In genomic region chr14:96368534-96368933, GRCh38 we compare ENCODE assay signal across 16 cellular contexts. TPM values are rescaled to one million over a fixed set of nuclear protein-coding genes. Genes with fewer than 3 reads are reported as not detected.
A peak's percentile ranks its signal among the peaks of the same experiment; 100 is the strongest.
DNase-seq lines count a peak whose midpoint lies in the region; TF ChIP-seq lines count a peak whose summit lies in the region.
"Had no signal": no experiment of that assay in that cellular context is flagged by ENCODE, and none has a peak within 500 bp of the region (broad histone marks: within the 10 kb centered on the region; RNA-seq: fewer than 3 reads in every experiment).

No MANE protein-coding gene starts in this region.

- no peak overlapping the region for H2BK15ac ChIP-seq in H9 (ENCODE audit: low read depth, low read length)

- peaks cover 17% of the 10 kb centered on the region; the same call in 1 of the 2 replicates for H3K79me2 ChIP-seq in H9 (ENCODE audit: insufficient read depth, low read length)
- peaks cover 6% of the 10 kb centered on the region for H3K79me2 ChIP-seq in trophoblast cell (ENCODE audit: control insufficient read depth, insufficient read depth, low read length, poor library complexity)

- H3K27ac ChIP-seq in H9 (ENCODE audit: insufficient read length, low read depth, low read length) (no peak overlapping the region), endodermal cell (ENCODE audit: low read depth, low read length) (no peak overlapping the region), trophoblast cell (ENCODE audit: low read depth, low read length) (no peak overlapping the region)
- H3K27ac ChIP-seq: GM23248, KMS-11, SJCRH30 had no signal

- H3K27me3 Mint-ChIP-seq in H9 (ENCODE audit: low read depth), result no peaks in the 10 kb centered on the region
- no peaks in the 10 kb centered on the region for H3K27me3 Mint-ChIP-seq in endodermal cell (ENCODE audit: insufficient read depth)

- no peak overlapping the region for H3K56ac ChIP-seq in H9 (ENCODE audit: insufficient read length, low read depth, low read length)

- no peak overlapping the region for H3K4ac ChIP-seq in H9 (ENCODE audit: low read depth, low read length)
- H3K4ac ChIP-seq in trophoblast cell (ENCODE audit: low read depth, low read length), result peak overlapping the region; percentile 96

- H3K4me1 ChIP-seq in H9 (ENCODE audit: insufficient read depth, low read length), result no peaks in the 10 kb centered on the region; the same call in 1 of the 2 replicates
- no peaks in the 10 kb centered on the region for H3K4me1 ChIP-seq in endodermal cell (ENCODE audit: control insufficient read depth, insufficient read depth, low read length)
- peaks cover 0 to 2% of the 10 kb centered on the region in 2 experiments for H3K4me1 ChIP-seq in trophoblast cell (ENCODE audit: control insufficient read depth in 1 of 2, insufficient read depth in 2 of 2, low read length in 2 of 2)
- H3K4me1 ChIP-seq: SJCRH30 had no signal

- no peak overlapping the region for H2AK5ac ChIP-seq in H9 (ENCODE audit: insufficient read length, low read length)
- H2AK5ac ChIP-seq in trophoblast cell (ENCODE audit: low read length), result no peak overlapping the region

- H2BK120ac ChIP-seq in H9 (ENCODE audit: low read depth, low read length, poor library complexity, severe bottlenecking) (no peak overlapping the region), trophoblast cell (ENCODE audit: insufficient read depth, low read length, poor library complexity) (no peak overlapping the region)

- peaks cover 14% of the 10 kb centered on the region for H3K79me1 ChIP-seq in H9 (ENCODE audit: insufficient read depth, low read depth, low read length, poor library complexity, severe bottlenecking)
- peaks cover 4% of the 10 kb centered on the region for H3K79me1 ChIP-seq in trophoblast cell (ENCODE audit: low read length)

- H2BK20ac ChIP-seq in H9 (ENCODE audit: low read depth, low read length, poor library complexity, severe bottlenecking), result no peak overlapping the region

- no peak overlapping the region for H4K12ac ChIP-seq in trophoblast cell (ENCODE audit: low read depth, low read length)

- H3K9ac ChIP-seq in H9 (ENCODE audit: extremely low read depth, insufficient read length, low read length) (no peak overlapping the region), endodermal cell (ENCODE audit: extremely low read depth, low read length, poor library complexity, severe bottlenecking) (no peak overlapping the region), trophoblast cell (ENCODE audit: low read length) (no peak overlapping the region)
- H3K9ac ChIP-seq: GM23248, KMS-11 had no signal

- H3K14ac ChIP-seq in H9 (ENCODE audit: insufficient read depth, low read length) (no peak overlapping the region), trophoblast cell (ENCODE audit: low read length) (no peak overlapping the region)

- H4K8ac ChIP-seq in H9 (replicated peaks; ENCODE audit: insufficient read length, low read depth, low read length) (no peak overlapping the region), trophoblast cell (ENCODE audit: low read depth, low read length) (no peak overlapping the region)

- no peak overlapping the region for H3K4me2 ChIP-seq in H9 (ENCODE audit: insufficient read depth, insufficient read length, low read length)
- H3K4me2 ChIP-seq in trophoblast cell (ENCODE audit: low read length), result no peak overlapping the region
- H3K4me2 ChIP-seq: KMS-11 had no signal

- no peaks in the 10 kb centered on the region for H3K36me3 ChIP-seq in endodermal cell (ENCODE audit: control insufficient read depth, insufficient read depth, low read length)
- peaks cover 0 to 2% of the 10 kb centered on the region in 2 experiments for H3K36me3 ChIP-seq in trophoblast cell (ENCODE audit: control insufficient read depth in 1 of 2, insufficient read depth in 2 of 2, low read length in 2 of 2)
- H3K36me3 ChIP-seq: SJCRH30 had no signal

- H3K18ac ChIP-seq in H9 (ENCODE audit: insufficient read length, low read depth, low read length), result no peak overlapping the region
- H3K18ac ChIP-seq in trophoblast cell (ENCODE audit: low read length), result no peak overlapping the region

- TF ChIP-seq CTCF in H9 (conservative IDR thresholded peaks at IDR 0.05), result no peak
- no peak for TF ChIP-seq CTCF in endodermal cell (conservative IDR thresholded peaks at IDR 0.05)

- H3K36me3 Mint-ChIP-seq in H9 (ENCODE audit: insufficient read depth in 1 of 3, low read depth in 3 of 3) (peaks cover 9 to 23% (median 13%) of the 10 kb centered on the region in 3 experiments; a peak in 6 of 7 replicates), endodermal cell (ENCODE audit: low read depth) (peaks cover 26% of the 10 kb centered on the region)

- no peaks in the 10 kb centered on the region for H3K9me3 ChIP-seq in H9 (ENCODE audit: control insufficient read depth, low read depth, low read length)
- no peaks in the 10 kb centered on the region for H3K9me3 ChIP-seq in endodermal cell (ENCODE audit: control insufficient read depth, low read length)
- no peaks in the 10 kb centered on the region for H3K9me3 ChIP-seq in trophoblast cell (ENCODE audit: insufficient read depth, low read depth, low read length)
- H3K9me3 ChIP-seq: SJCRH30 had no signal

- H2BK12ac ChIP-seq in H9 (ENCODE audit: insufficient read length, low read depth, low read length) (no peak overlapping the region), trophoblast cell (ENCODE audit: low read length) (no peak overlapping the region)

- no peak overlapping the region; a peak in 1 of 5 replicates for H3K4me3 Mint-ChIP-seq in H9
- H3K4me3 Mint-ChIP-seq in endodermal cell, result no peak overlapping the region
- H3K4me3 Mint-ChIP-seq: CD14-positive monocyte had no signal

- H4K5ac ChIP-seq in H9 (ENCODE audit: insufficient read length, low read depth, low read length), result no peak overlapping the region

- DNase-seq in H9 (no peak), SW480 (ENCODE audit: low spot score) (peak; percentile 27), endodermal cell (no peak), trophoblast cell (no peak), AG08395 (ENCODE audit: low spot score) (no peak), DMS153 (lab: John Stamatoyannopoulos, UW) (no peak)
- DNase-seq in stimulated activated CD4-positive, alpha-beta T cell treated with anti-CD3 and anti-CD28 coated beads, Interleukin-4, amount 100 ng/mL, for 24 hours, result no peak
- DNase-seq: DND-41, GM23248, NCI-H1436, NCI-H2029 treated with DMSO at 0.1 percent for 48 hours, NCI-H2171, NCI-H526 had no signal

- H3K4me1 Mint-ChIP-seq in H9 (peaks cover 27 to 37% of the 10 kb centered on the region in 2 experiments), endodermal cell (peaks cover 21% of the 10 kb centered on the region)

- H4K91ac ChIP-seq in H9 (ENCODE audit: insufficient read length, low read depth, low read length), result no peak overlapping the region
- no peak overlapping the region for H4K91ac ChIP-seq in trophoblast cell (ENCODE audit: low read depth, low read length)

- H3K9me3 Mint-ChIP-seq in H9, result peaks cover 9% of the 10 kb centered on the region in 2 experiments
- peaks cover 8% of the 10 kb centered on the region for H3K9me3 Mint-ChIP-seq in endodermal cell

- peaks cover 8% of the 10 kb centered on the region for H3K23me2 ChIP-seq in H9 (ENCODE audit: insufficient read length, low read depth, low read length, poor library complexity, severe bottlenecking)

- H3K27ac Mint-ChIP-seq in H9 (peak overlapping the region in 2 of 3 experiments; percentile 3 to 93; a peak in 5 of 7 replicates), endodermal cell (no peak overlapping the region)

- H2AFZ ChIP-seq in H9 (ENCODE audit: low read length) (no peak overlapping the region), trophoblast cell (ENCODE audit: insufficient read depth, low read length, poor library complexity) (no peak overlapping the region)
- H2AFZ ChIP-seq: GM23248 had no signal

- peak overlapping the region; percentile 51 for H3K4me3 ChIP-seq in endodermal cell (ENCODE audit: low read length)
- no peak overlapping the region for H3K4me3 ChIP-seq in trophoblast cell (ENCODE audit: low read depth, low read length)
- H3K4me3 ChIP-seq: GM23248, SJCRH30 had no signal

- no peaks in the 10 kb centered on the region for H4K20me1 ChIP-seq in H9 (ENCODE audit: control insufficient read depth, insufficient read depth, insufficient read length)

- H3K27me3 ChIP-seq in H9 (ENCODE audit: insufficient read depth, low read length), result no peaks in the 10 kb centered on the region
- H3K27me3 ChIP-seq in endodermal cell (ENCODE audit: control insufficient read depth, insufficient read depth, low read length, poor library complexity, severe bottlenecking), result no peaks in the 10 kb centered on the region
- H3K27me3 ChIP-seq in trophoblast cell (ENCODE audit: insufficient read depth, low read length), result no peaks in the 10 kb centered on the region
- H3K27me3 ChIP-seq: SJCRH30 had no signal

- no CpG with 5 or more reads among the region's 1 CpG for WGBS in H9 (ENCODE audit: extremely low coverage, insufficient read length, low lambda C conversion rate)
- WGBS in endodermal cell (ENCODE audit: insufficient coverage in 1 of 2, insufficient read length in 1 of 2), 2 experiments, result 93 to 100% methylated on average over 1 of the region's 1 CpG
- no CpG with 5 or more reads among the region's 1 CpG for WGBS in trophoblast cell (ENCODE audit: extremely low coverage, insufficient coverage, insufficient read length)

- H2BK5ac ChIP-seq in H9 (ENCODE audit: insufficient read length, low read length) (no peak overlapping the region), trophoblast cell (ENCODE audit: low read depth, low read length, poor library complexity) (no peak overlapping the region)

- H3T11ph ChIP-seq in H9 (ENCODE audit: low read length), result no peak overlapping the region

- H3K23ac ChIP-seq in H9 (ENCODE audit: insufficient read length, low read depth, low read length) (no peak overlapping the region), trophoblast cell (ENCODE audit: low read length) (no peak overlapping the region)

RNA-seq across cellular contexts. Expression of gene GSKIP, which starts 5.2 kb away (rescaled TPM):
- total RNA-seq in H9 (2021), result 28.6 and 34.0 TPM in 2 replicates
- 10 to 100 TPM; 43.7 to 44.4 TPM for total RNA-seq in endodermal cell
- 37.3 TPM for polyA plus RNA-seq in endodermal cell (2013, experiment 1 of 2)
- polyA plus RNA-seq in endodermal cell (2013, experiment 2 of 2), result 40.1 TPM
- polyA plus RNA-seq in trophoblast cell (2013), result 47.6 and 50.7 TPM in 2 replicates

RNA-seq across cellular contexts. Expression of gene ATG2B, which starts 5.4 kb away (rescaled TPM):
- total RNA-seq in H9 (2021) (10.9 and 12.6 TPM in 2 replicates), endodermal cell (10 to 100 TPM in 1 of 2 donors, 1 to 10 TPM in 1; 9.7 to 14.1 TPM)
- 7.8 TPM for polyA plus RNA-seq in endodermal cell (2013, experiment 1 of 2)
- polyA plus RNA-seq in endodermal cell (2013, experiment 2 of 2), result 7.7 TPM
- polyA plus RNA-seq in trophoblast cell (2013), result 16.2 and 17.4 TPM in 2 replicates

RNA-seq across cellular contexts. Expression of gene AK7, which starts 23.4 kb away (rescaled TPM):
- total RNA-seq in H9 (2021), result 2.3 and 2.5 TPM in 2 replicates
- total RNA-seq in endodermal cell, result 1 to 10 TPM; 3.8 to 6.2 TPM
- 6.2 TPM for polyA plus RNA-seq in endodermal cell (2013, experiment 1 of 2)
- 7.3 TPM for polyA plus RNA-seq in endodermal cell (2013, experiment 2 of 2)
- polyA plus RNA-seq in trophoblast cell (2013), result 0.94 and 1.4 TPM in 2 replicates
- total RNA-seq: GM23248, SJCRH30 had no signal
